ENCODE assay signal across 30 cellular contexts in the genomic region with DNA sequence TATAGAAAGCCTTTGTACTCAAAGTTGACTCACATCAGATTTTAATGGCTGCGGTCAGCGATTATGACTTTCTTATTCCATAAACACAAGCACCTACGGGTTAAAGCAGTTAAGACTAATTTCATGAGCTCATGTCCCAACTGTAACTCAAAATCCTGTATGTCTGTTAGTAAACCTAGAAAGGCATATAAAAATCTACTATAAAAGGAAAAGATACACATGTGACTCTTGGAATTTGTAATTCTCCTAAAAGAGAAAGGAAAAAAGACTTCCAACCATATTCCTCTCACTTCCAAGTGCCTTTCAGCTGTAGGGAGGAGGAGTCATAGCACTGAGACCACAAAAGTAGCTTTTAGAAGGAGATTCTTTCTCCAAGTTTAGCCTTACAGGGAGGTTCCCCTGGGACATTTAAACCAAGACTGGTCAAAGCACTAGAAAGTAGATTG.
DNase-seq lines count a peak whose midpoint lies in the region; TF ChIP-seq lines count a peak whose summit lies in the region.
"Had no signal": no experiment of that assay in that cellular context is flagged by ENCODE, and none has a peak within 500 bp of the region (broad histone marks: within the 10 kb centered on the region; RNA-seq: fewer than 3 reads in every experiment).

No MANE protein-coding gene starts in this region.

- H3K36me3 Mint-ChIP-seq in activated naive CD4-positive, alpha-beta T cell treated with anti-CD3 and anti-CD28 coated beads, Interleukin-2, amount 10 ng/mL, durations not matched to agents 7 days and 5 days = no peaks in the 10 kb centered on the region
- H3K36me3 Mint-ChIP-seq: brain, immature natural killer cell had no signal

- H3K27me3 Mint-ChIP-seq in activated naive CD4-positive, alpha-beta T cell treated with anti-CD3 and anti-CD28 coated beads, Interleukin-2, amount 10 ng/mL, durations not matched to agents 7 days and 5 days = peaks cover 3% of the 10 kb centered on the region

- no peak overlapping the region for H2AFZ ChIP-seq in trophoblast cell (ENCODE audit: insufficient read depth, low read length, poor library complexity)

- CTCF ChIA-PET in activated naive CD4-positive, alpha-beta T cell treated with anti-CD3 and anti-CD28 coated beads, Interleukin-2, amount 10 ng/mL, durations not matched to agents 7 days and 5 days (lab: Charles Lee) = no interaction called here

- H2BK120ac ChIP-seq in trophoblast cell (ENCODE audit: insufficient read depth, low read length, poor library complexity) = no peak overlapping the region

- no peaks in the 10 kb centered on the region for H3K9me3 Mint-ChIP-seq in activated naive CD4-positive, alpha-beta T cell treated with anti-CD3 and anti-CD28 coated beads, Interleukin-2, amount 10 ng/mL, durations not matched to agents 7 days and 5 days
- H3K9me3 Mint-ChIP-seq: brain; H9; T-helper 1 cell treated with Interleukin-12 subunit alpha and Interleukin-12 subunit beta and Interleukin-4 antibody, amounts not matched to agents 30 μg/mL and 1 μg/mL, for 36 hours had no signal

- H3K27ac ChIP-seq in SJSA1 (peak overlapping the region; percentile 59), trophoblast cell (ENCODE audit: low read depth, low read length) (no peak overlapping the region)
- H3K27ac ChIP-seq: C4-2B, dorsolateral prefrontal cortex, KMS-11, pancreas, thoracic aorta had no signal

- H3K79me2 ChIP-seq in trophoblast cell (ENCODE audit: control insufficient read depth, insufficient read depth, low read length, poor library complexity) = no peaks in the 10 kb centered on the region

- no peak overlapping the region for H3K4me3 Mint-ChIP-seq in activated naive CD4-positive, alpha-beta T cell treated with anti-CD3 and anti-CD28 coated beads, Interleukin-2, amount 10 ng/mL, durations not matched to agents 7 days and 5 days
- H3K4me3 Mint-ChIP-seq: brain; H9; immature natural killer cell; T-helper 1 cell treated with Interleukin-12 subunit alpha and Interleukin-12 subunit beta and Interleukin-4 antibody, amounts not matched to agents 30 μg/mL and 1 μg/mL, for 36 hours had no signal

- H3K23ac ChIP-seq in trophoblast cell (ENCODE audit: low read length) = no peak overlapping the region

- no peaks in the 10 kb centered on the region for H3K27me3 ChIP-seq in SJSA1 (replicated peaks)
- H3K27me3 ChIP-seq in trophoblast cell (ENCODE audit: insufficient read depth, low read length) = no peaks in the 10 kb centered on the region
- H3K27me3 ChIP-seq: esophagus squamous epithelium, pancreas had no signal

- H2BK5ac ChIP-seq in trophoblast cell (ENCODE audit: low read depth, low read length, poor library complexity) = no peak overlapping the region

- H3K79me1 ChIP-seq in trophoblast cell (ENCODE audit: low read length) = no peaks in the 10 kb centered on the region

- H3K36me3 ChIP-seq in SJSA1 = no peaks in the 10 kb centered on the region
- H3K36me3 ChIP-seq in trophoblast cell (ENCODE audit: control insufficient read depth in 1 of 2, insufficient read depth in 2 of 2, low read length in 2 of 2) = no peaks in the 10 kb centered on the region
- H3K36me3 ChIP-seq: esophagus squamous epithelium, pancreas, thoracic aorta had no signal

- TF ChIP-seq CTCF in fibroblast of villous mesenchyme (IDR thresholded peaks at IDR 0.05; ENCODE audit: insufficient read depth, low read depth, low read length) = no peak

- no peak overlapping the region for H3K18ac ChIP-seq in trophoblast cell (ENCODE audit: low read length)

- no peak overlapping the region for H3K4ac ChIP-seq in trophoblast cell (ENCODE audit: low read depth, low read length)

- no peak overlapping the region for H4K8ac ChIP-seq in trophoblast cell (ENCODE audit: low read depth, low read length)

- H3K27ac Mint-ChIP-seq in activated naive CD4-positive, alpha-beta T cell treated with anti-CD3 and anti-CD28 coated beads, Interleukin-2, amount 10 ng/mL, durations not matched to agents 7 days and 5 days = no peak overlapping the region
- H3K27ac Mint-ChIP-seq: brain; H9; immature natural killer cell; T-helper 1 cell treated with Interleukin-12 subunit alpha and Interleukin-12 subunit beta and Interleukin-4 antibody, amounts not matched to agents 30 μg/mL and 1 μg/mL, for 36 hours had no signal

- no peak overlapping the region for H3K9ac ChIP-seq in trophoblast cell (ENCODE audit: low read length)
- H3K9ac ChIP-seq: KMS-11, SK-N-SH had no signal

- no peak overlapping the region for H3K14ac ChIP-seq in trophoblast cell (ENCODE audit: low read length)

- WGBS in trophoblast cell (ENCODE audit: extremely low coverage, insufficient coverage, insufficient read length) = no CpG with 5 or more reads among the region's 3 CpGs

- H3K4me3 ChIP-seq in SJSA1 (0 out of 2 replicates have a peak overlapping the region, but pooled peaks have one; percentile 4), fibroblast of villous mesenchyme (ENCODE audit: low read depth, low read length) (no peak overlapping the region), trophoblast cell (ENCODE audit: low read depth, low read length) (no peak overlapping the region)
- H3K4me3 ChIP-seq: dorsolateral prefrontal cortex, esophagus squamous epithelium, pancreas, smooth muscle cell, thoracic aorta had no signal

- peak; percentile 4 for DNase-seq in EH (ENCODE audit: low read depth)
- peak in 1 of 2 experiments; percentile 74 for DNase-seq in SJSA1 (ENCODE audit: low read depth in 1 of 2, low spot score in 2 of 2)
- peak; percentile 52 for DNase-seq in fibroblast of villous mesenchyme (ENCODE audit: low read depth)
- DNase-seq in stromal cell of bone marrow (ENCODE audit: low read depth) = peak; percentile 37
- DNase-seq in activated naive CD4-positive, alpha-beta T cell treated with anti-CD3 and anti-CD28 coated beads, Interleukin-2, amount 10 ng/mL, durations not matched to agents 7 days and 5 days = no peak
- no peak for DNase-seq in trophoblast cell
- no peak for DNase-seq in NCI-H1694 treated with DMSO at 0.1 percent for 48 hours (lab: John Stamatoyannopoulos, UW)
- DNase-seq: activated CD4-positive, alpha-beta T cell treated with anti-CD3 and anti-CD28 coated beads, Interleukin-2, amount 50 U/mL, for 48 hours; activated naive CD4-positive, alpha-beta T cell; activated T-cell treated with anti-CD3 and anti-CD28 coated beads, Interleukin-2, amount 50 U/mL, for 48 hours; COR-L47; DMS53; dorsolateral prefrontal cortex; esophagus squamous epithelium; H9; hypothalamus; immature natural killer cell; left cardiac atrium; NCI-H1436 treated with DMSO at 0.1 percent for 48 hours; NCI-H510A; pancreas; retina; SK-N-SH; stimulated activated naive CD4-positive, alpha-beta T cell had no signal

- no peaks in the 10 kb centered on the region for H3K9me3 ChIP-seq in SJSA1 (replicated peaks)
- no peaks in the 10 kb centered on the region for H3K9me3 ChIP-seq in trophoblast cell (ENCODE audit: insufficient read depth, low read depth, low read length)
- H3K9me3 ChIP-seq: esophagus squamous epithelium, pancreas, SK-N-SH, thoracic aorta had no signal

- H3K4me2 ChIP-seq in trophoblast cell (ENCODE audit: low read length) = no peak overlapping the region
- H3K4me2 ChIP-seq: KMS-11, SK-N-SH, smooth muscle cell had no signal

- H4K91ac ChIP-seq in trophoblast cell (ENCODE audit: low read depth, low read length) = no peak overlapping the region

- peaks cover 43% of the 10 kb centered on the region for H3K4me1 ChIP-seq in SJSA1 (replicated peaks)
- no peaks in the 10 kb centered on the region for H3K4me1 ChIP-seq in trophoblast cell (ENCODE audit: control insufficient read depth in 1 of 2, insufficient read depth in 2 of 2, low read length in 2 of 2)
- H3K4me1 ChIP-seq: pancreas had no signal

- H2BK12ac ChIP-seq in trophoblast cell (ENCODE audit: low read length) = no peak overlapping the region

- no peak overlapping the region for H4K12ac ChIP-seq in trophoblast cell (ENCODE audit: low read depth, low read length)

- no peaks in the 10 kb centered on the region for H3K4me1 Mint-ChIP-seq in activated naive CD4-positive, alpha-beta T cell treated with anti-CD3 and anti-CD28 coated beads, Interleukin-2, amount 10 ng/mL, durations not matched to agents 7 days and 5 days
- H3K4me1 Mint-ChIP-seq: H9, immature natural killer cell had no signal

- no peak overlapping the region for H2AK5ac ChIP-seq in trophoblast cell (ENCODE audit: low read length)

Comparison
In these comparisons a context has a peak if more than half of its experiments do, and no peak if none do; other contexts are left out.
1. DNase-seq: peak in EH (single experiment), fibroblast of villous mesenchyme (single experiment) and stromal cell of bone marrow (single experiment); none in activated naive CD4-positive, alpha-beta T cell treated with anti-CD3 and anti-CD28 coated beads, Interleukin-2, amount 10 ng/mL, durations not matched to agents 7 days and 5 days (single experiment), trophoblast cell (0 of 2) and NCI-H1694 treated with DMSO at 0.1 percent for 48 hours (single experiment).